13 cellular contexts compared by ENCODE assay signal in the genomic region with DNA sequence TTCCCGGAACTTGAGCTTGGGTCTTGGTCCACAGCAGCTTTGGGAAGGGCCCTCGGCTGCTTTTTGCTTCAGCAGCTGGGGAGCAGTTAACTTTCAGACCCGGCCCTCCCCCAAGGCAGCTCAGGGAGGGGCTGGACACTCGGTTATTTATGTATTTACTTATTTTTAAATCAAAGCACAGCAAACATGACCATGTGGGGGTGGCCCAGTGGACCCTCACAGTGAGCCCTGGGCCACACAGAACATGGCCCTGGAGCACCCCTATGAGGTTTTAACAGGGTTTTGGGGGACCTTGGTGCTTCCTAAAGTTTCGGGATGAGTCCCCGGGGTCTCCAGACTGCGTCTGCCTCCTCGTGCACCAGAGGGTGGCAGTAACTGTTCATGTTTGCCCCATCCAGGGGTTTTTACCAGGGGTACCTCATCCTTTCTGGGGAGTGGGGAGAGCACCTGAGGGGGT. TPM values are rescaled to one million over a fixed set of nuclear protein-coding genes. Genes with fewer than 3 reads are reported as not detected.
A peak's percentile ranks its signal among the peaks of the same experiment; 100 is the strongest.
DNase-seq lines count a peak whose midpoint lies in the region; ATAC-seq and TF ChIP-seq lines count a peak whose summit lies in the region.
"Had no signal": no experiment of that assay in that cellular context is flagged by ENCODE, and none has a peak within 500 bp of the region (broad histone marks: within the 10 kb centered on the region; RNA-seq: fewer than 3 reads in every experiment).

No MANE protein-coding gene starts in this region.

- ATAC-seq in heart right ventricle (no peak), HG03196 (IDR thresholded peaks at IDR 0.05; ENCODE audit: unreplicated experiment) (no peak)

- intact Hi-C loops in left ventricle myocardium inferior (cut with micrococcal nuclease) = no loop called here
- intact Hi-C loops in heart right ventricle (cut with DNase I) = no loop called here

- H3K36me3 ChIP-seq in left ventricle myocardium inferior = no peaks in the 10 kb centered on the region
- H3K36me3 ChIP-seq in heart right ventricle = no peaks in the 10 kb centered on the region

- H3K9me3 ChIP-seq in left ventricle myocardium inferior (replicated peaks) (no peaks in the 10 kb centered on the region), heart right ventricle (no peaks in the 10 kb centered on the region)

- WGBS in heart right ventricle, 2 donors = 48 to 54% methylated on average over 8 of the region's 8 CpGs

- H3K4me3 ChIP-seq in left ventricle myocardium inferior (no peak overlapping the region), heart right ventricle (no peak overlapping the region)

- no peak overlapping the region for H3K27ac ChIP-seq in left ventricle myocardium inferior (replicated peaks)
- H3K27ac ChIP-seq in heart right ventricle = no peak overlapping the region

- H3K27me3 ChIP-seq in left ventricle myocardium inferior (ENCODE audit: low read depth) (peaks cover 37% of the 10 kb centered on the region), heart right ventricle (peaks cover 0 to 24% (median 11%) of the 10 kb centered on the region in 7 donors)

- no peaks in the 10 kb centered on the region for H3K4me1 ChIP-seq in left ventricle myocardium inferior
- H3K4me1 ChIP-seq in heart right ventricle = no peaks in the 10 kb centered on the region

- DNase-seq in left ventricle myocardium inferior = no peak
- no peak for DNase-seq in heart right ventricle
- peak; percentile 41 for DNase-seq in RPMI8226
- DNase-seq in iPS-NIHi7 (ENCODE audit: extremely low spot score) = peak; percentile 70
- no peak for DNase-seq in COLO668 (lab: John Stamatoyannopoulos, UW; ENCODE audit: unreplicated experiment)
- no peak for DNase-seq in GM03348 (ENCODE audit: low spot score)
- no peak for DNase-seq in glomerular visceral epithelial cell (ENCODE audit: extremely low spot score)
- DNase-seq: activated B cell treated with CpG ODN at 0.5 μM for 24 hours; CD4-positive, alpha-beta memory T cell; hippocampal formation; NCI-H2081 treated with DMSO at 0.1 percent for 48 hours; stimulated activated naive CD4-positive, alpha-beta T cell had no signal

- TF ChIP-seq CTCF in left ventricle myocardium inferior (IDR thresholded peaks at IDR 0.05; ENCODE audit: borderline replicate concordance) = peak; percentile 34
- peak in 3 of 9 donors; percentile 20 to 30 (median 26) for TF ChIP-seq CTCF in heart right ventricle (IDR thresholded peaks at IDR 0.05)

RNA-seq across cellular contexts. Expression of gene NPBWR2, which starts 26.6 kb away (rescaled TPM):
- total RNA-seq in left ventricle myocardium inferior (not detected), heart right ventricle (not detected)
- polyA plus RNA-seq in heart right ventricle = not detected
- total RNA-seq: activated B cell treated with CpG ODN at 0.5 μM for 24 hours; CD4-positive, alpha-beta memory T cell had no signal
- polyA plus RNA-seq: CD4-positive, alpha-beta memory T cell had no signal

RNA-seq across cellular contexts. Expression of gene MYT1, which starts 30.3 kb away (rescaled TPM):
- total RNA-seq in left ventricle myocardium inferior = 0.11 TPM
- under 1 TPM in 9 of 10 donors, not detected in 1; 0.05 to 0.35 (median 0.11) TPM for total RNA-seq in heart right ventricle
- polyA plus RNA-seq in heart right ventricle = under 1 TPM; 0.01 to 0.15 TPM
- total RNA-seq: CD4-positive, alpha-beta memory T cell had no signal
- polyA plus RNA-seq: CD4-positive, alpha-beta memory T cell had no signal

RNA-seq across cellular contexts. Expression of gene LKAAEAR1, which starts 49.8 kb away (rescaled TPM):
- total RNA-seq in left ventricle myocardium inferior = not detected
- total RNA-seq in heart right ventricle = not detected
- under 1 TPM in 1 of 2 donors, not detected in 1; 0.12 TPM for polyA plus RNA-seq in heart right ventricle

RNA-seq across cellular contexts. Expression of gene OPRL1, which starts 54.1 kb away (rescaled TPM):
- 0.52 TPM for total RNA-seq in left ventricle myocardium inferior
- total RNA-seq in heart right ventricle = 1 to 10 TPM in 1 of 10 donors, under 1 TPM in 9; 0.27 to 1.3 (median 0.42) TPM
- under 1 TPM; 0.19 to 0.29 TPM for polyA plus RNA-seq in heart right ventricle

RNA-seq across cellular contexts. Expression of gene RGS19, which starts 54.7 kb away (rescaled TPM):
- total RNA-seq in left ventricle myocardium inferior (6.1 TPM), heart right ventricle (10 to 100 TPM in 1 of 10 donors, 1 to 10 TPM in 9; 1.8 to 13.1 (median 3.3) TPM)
- polyA plus RNA-seq in heart right ventricle = 1 to 10 TPM; 4.5 to 6.4 TPM

Comparison
In these comparisons a context has a peak if more than half of its experiments do, and no peak if none do; other contexts are left out.
1. DNase-seq: peak in RPMI8226 (single experiment) and iPS-NIHi7 (single experiment); none in left ventricle myocardium inferior (single experiment), heart right ventricle (0 of 2), COLO668 (single experiment), GM03348 (single experiment) and glomerular visceral epithelial cell (single experiment).